ENCODE assay signal across 8 cellular contexts in genomic region chr12:18424857-18425256, GRCh38.
"Had no signal": no experiment of that assay in that cellular context is flagged by ENCODE, and none has a peak within 500 bp of the region (broad histone marks: within the 10 kb centered on the region; RNA-seq: fewer than 3 reads in every experiment).

No MANE protein-coding gene starts in this region.

- H3K9ac ChIP-seq: GM23248 had no signal

- H3K9me3 ChIP-seq: HAP-1 had no signal

- H3K4me3 ChIP-seq: GM23248, HAP-1 had no signal

- H3K27ac ChIP-seq: GM23248, HL-60 had no signal

- ATAC-seq: HCT116 had no signal

- H3K4me1 ChIP-seq: HAP-1 had no signal

- H3K36me3 ChIP-seq: HAP-1 had no signal

- DNase-seq: GM23248, GOT3, H7, HFFc6, KG1 had no signal

- H2AFZ ChIP-seq: GM23248 had no signal
